ENCODE assay signal across 8 cellular contexts in the genomic region with DNA sequence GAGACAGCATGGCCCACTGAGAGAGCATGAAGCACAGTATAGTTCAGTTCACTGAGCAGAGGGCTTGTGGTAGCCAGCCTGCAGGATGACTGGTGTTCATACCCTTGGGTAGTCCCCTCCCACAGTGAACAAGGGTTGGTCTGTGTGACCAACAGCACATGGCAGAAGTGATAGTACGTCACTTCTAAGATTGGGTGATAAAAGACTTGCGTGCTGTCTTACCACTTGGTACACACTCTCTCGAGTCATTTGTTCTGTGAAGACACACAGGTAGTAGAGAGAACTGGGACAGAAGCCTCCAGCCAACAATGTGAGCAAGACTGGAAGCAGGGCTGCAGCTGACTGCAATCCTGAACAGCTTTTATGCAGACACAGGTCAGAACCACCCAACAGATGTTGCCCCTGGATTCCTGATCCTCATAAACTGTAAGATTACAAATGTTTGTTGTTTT. TPM values are rescaled to one million over a fixed set of nuclear protein-coding genes. Genes with fewer than 3 reads are reported as not detected.
DNase-seq lines count a peak whose midpoint lies in the region; ATAC-seq lines count a peak whose summit lies in the region.

No MANE protein-coding gene starts in this region.

- intact Hi-C loops in left colon (cut with DNase I, micrococcal nuclease), result no loop called here

- ATAC-seq in GM21717 (IDR thresholded peaks at IDR 0.05; ENCODE audit: unreplicated experiment) (peak; percentile 92), left colon (peak; percentile 83)

- DNase-seq in EH (ENCODE audit: low read depth), result peak; percentile 36
- DNase-seq in OCI-M1 (lab: John Stamatoyannopoulos, UW), result peak; percentile 91
- DNase-seq in activated naive CD4-positive, alpha-beta T cell (lab: John Stamatoyannopoulos, UW), result peak; percentile 17 to 26 (median 20)
- DNase-seq in left colon, result no peak
- peak; percentile 31 to 38 for DNase-seq in stimulated activated CD8-positive, alpha-beta memory T cell treated with anti-CD3 and anti-CD28 coated beads, Interleukin-7, amount 100 ng/mL, for 1 hour (ENCODE audit: low read depth in 2 of 2)
- no peak for DNase-seq in hepatic stellate cell (ENCODE audit: low spot score)
- no peak for DNase-seq in KBM-7

- in situ Hi-C loops in KBM-7 (cut with MboI; ENCODE audit: low pct_unique_long_range_greater_than_20kb, low sequenced_read_pairs), result no loop called here

RNA-seq across cellular contexts. Expression of a gene that starts 14.6 kb away (rescaled TPM):
- total RNA-seq in left colon, result 10 to 100 TPM; 32.3 to 36.9 TPM

Comparison
In these comparisons a context has a peak if more than half of its experiments do, and no peak if none do; other contexts are left out.
1. DNase-seq: peak in EH (single experiment), OCI-M1 (single experiment), activated naive CD4-positive, alpha-beta T cell (4 of 4) and stimulated activated CD8-positive, alpha-beta memory T cell treated with anti-CD3 and anti-CD28 coated beads, Interleukin-7, amount 100 ng/mL, for 1 hour (2 of 2); none in left colon (0 of 2), hepatic stellate cell (single experiment) and KBM-7 (single experiment).